Comparison of ENCODE assay signal across 13 cellular contexts in genomic region chr1:108852141-108852540, GRCh38. TPM values are rescaled to one million over a fixed set of nuclear protein-coding genes. Genes with fewer than 3 reads are reported as not detected.
DNase-seq lines count a peak whose midpoint lies in the region; ATAC-seq and TF ChIP-seq lines count a peak whose summit lies in the region.
"Had no signal": no experiment of that assay in that cellular context is flagged by ENCODE, and none has a peak within 500 bp of the region (broad histone marks: within the 10 kb centered on the region; RNA-seq: fewer than 3 reads in every experiment).

No MANE protein-coding gene starts in this region.

- H3K4me1 Mint-ChIP-seq in activated CD8-positive, alpha-beta T cell treated with anti-CD3 and anti-CD28 coated beads, Interleukin-2, amount 10 ng/mL, durations not matched to agents 7 days and 5 days (ENCODE audit: low read depth) = peaks cover 20% of the 10 kb centered on the region
- H3K4me1 Mint-ChIP-seq in activated CD8-positive, alpha-beta T cell treated with anti-CD3 and anti-CD28 coated beads for 36 hours (ENCODE audit: low read depth) = peaks cover 4% of the 10 kb centered on the region

- ATAC-seq in activated CD8-positive, alpha-beta T cell treated with anti-CD3 and anti-CD28 coated beads, Interleukin-2, amount 10 ng/mL, durations not matched to agents 7 days and 5 days = no peak
- ATAC-seq in activated CD8-positive, alpha-beta T cell treated with anti-CD3 and anti-CD28 coated beads for 36 hours = no peak
- ATAC-seq in HG03565 (IDR thresholded peaks at IDR 0.05; ENCODE audit: unreplicated experiment) (no peak), GM18870 (IDR thresholded peaks at IDR 0.05; ENCODE audit: unreplicated experiment) (no peak)
- ATAC-seq: effector memory CD8-positive, alpha-beta T cell had no signal

- no peak for DNase-seq in activated CD8-positive, alpha-beta T cell treated with anti-CD3 and anti-CD28 coated beads, Interleukin-2, amount 10 ng/mL, durations not matched to agents 7 days and 5 days
- no peak for DNase-seq in activated CD8-positive, alpha-beta T cell treated with anti-CD3 and anti-CD28 coated beads for 36 hours
- peak; percentile 72 for DNase-seq in choroid plexus epithelial cell (ENCODE audit: low read depth)
- DNase-seq in mesenchymal stem cell = no peak
- no peak for DNase-seq in brain microvascular endothelial cell
- DNase-seq: effector memory CD8-positive, alpha-beta T cell; HCEC 1CT; NCI-H2081 had no signal

- no peak overlapping the region for H3K4me3 Mint-ChIP-seq in activated CD8-positive, alpha-beta T cell treated with anti-CD3 and anti-CD28 coated beads, Interleukin-2, amount 10 ng/mL, durations not matched to agents 7 days and 5 days
- H3K4me3 Mint-ChIP-seq in activated CD8-positive, alpha-beta T cell treated with anti-CD3 and anti-CD28 coated beads for 36 hours = no peak overlapping the region
- H3K4me3 Mint-ChIP-seq: effector memory CD8-positive, alpha-beta T cell; neural crest cell had no signal

- H3K79me1 ChIP-seq in mesenchymal stem cell (replicated peaks; ENCODE audit: low read length, poor library complexity, severe bottlenecking) = no peaks in the 10 kb centered on the region

- H3K4me3 ChIP-seq in choroid plexus epithelial cell (ENCODE audit: low read depth, low read length) = no peak overlapping the region
- H3K4me3 ChIP-seq in mesenchymal stem cell (ENCODE audit: insufficient read depth in 1 of 2, low read depth in 1 of 2, low read length in 2 of 2) = peak overlapping the region in 1 of 2 experiments; percentile 64
- no peak overlapping the region for H3K4me3 ChIP-seq in brain microvascular endothelial cell (ENCODE audit: low read depth, low read length)

- no peak overlapping the region for H2AK5ac ChIP-seq in mesenchymal stem cell (ENCODE audit: low read length, severe bottlenecking)

- H3K4me2 ChIP-seq in mesenchymal stem cell (ENCODE audit: low read length, poor library complexity, severe bottlenecking) = no peak overlapping the region

- CTCF ChIA-PET in activated CD8-positive, alpha-beta T cell treated with anti-CD3 and anti-CD28 coated beads, Interleukin-2, amount 10 ng/mL, durations not matched to agents 7 days and 5 days (lab: Charles Lee) = interaction anchor here (0.8 to 3.8 kb wide), 8 partner anchors 10 to 46 kb away, joined by 3 to 14 read pairs (median 3); partner anchors contain the start of gene GPSM2
- CTCF ChIA-PET in activated CD8-positive, alpha-beta T cell treated with anti-CD3 and anti-CD28 coated beads for 36 hours (lab: Charles Lee) = interaction anchor here (0.6 to 0.8 kb wide), 2 partner anchors 23 to 35 kb away, joined by 3 read pairs; no protein-coding TSS in a partner anchor

- H3K4me1 ChIP-seq in mesenchymal stem cell (ENCODE audit: control insufficient read depth, insufficient read depth, low read depth, low read length) = no peaks in the 10 kb centered on the region

- H3K36me3 ChIP-seq in mesenchymal stem cell (ENCODE audit: control insufficient read depth in 1 of 2, insufficient read depth in 2 of 2, low read depth in 1 of 2, low read length in 2 of 2) (no peaks in the 10 kb centered on the region), brain microvascular endothelial cell (replicated peaks) (no peaks in the 10 kb centered on the region)

- peak overlapping the region; percentile 31 for H3K27ac Mint-ChIP-seq in activated CD8-positive, alpha-beta T cell treated with anti-CD3 and anti-CD28 coated beads, Interleukin-2, amount 10 ng/mL, durations not matched to agents 7 days and 5 days
- no peak overlapping the region for H3K27ac Mint-ChIP-seq in activated CD8-positive, alpha-beta T cell treated with anti-CD3 and anti-CD28 coated beads for 36 hours
- H3K27ac Mint-ChIP-seq: effector memory CD8-positive, alpha-beta T cell had no signal

- no peak overlapping the region for H3K23ac ChIP-seq in mesenchymal stem cell (ENCODE audit: low read length in 2 of 2)

- H3K36me3 Mint-ChIP-seq in activated CD8-positive, alpha-beta T cell treated with anti-CD3 and anti-CD28 coated beads, Interleukin-2, amount 10 ng/mL, durations not matched to agents 7 days and 5 days (ENCODE audit: low read depth) = peaks cover 5% of the 10 kb centered on the region
- no peaks in the 10 kb centered on the region for H3K36me3 Mint-ChIP-seq in activated CD8-positive, alpha-beta T cell treated with anti-CD3 and anti-CD28 coated beads for 36 hours (ENCODE audit: low read depth)

- H4K8ac ChIP-seq in mesenchymal stem cell (ENCODE audit: low read length) = no peak overlapping the region

- H3K4ac ChIP-seq in mesenchymal stem cell (ENCODE audit: low read depth in 1 of 2, low read length in 2 of 2) = no peak overlapping the region

- intact Hi-C loops in activated CD8-positive, alpha-beta T cell treated with anti-CD3 and anti-CD28 coated beads for 36 hours (cut with micrococcal nuclease) = no loop called here

- H2BK12ac ChIP-seq in mesenchymal stem cell (ENCODE audit: low read length in 2 of 2) = no peak overlapping the region

- POLR2A ChIA-PET in activated CD8-positive, alpha-beta T cell treated with anti-CD3 and anti-CD28 coated beads, Interleukin-2, amount 10 ng/mL, durations not matched to agents 7 days and 5 days (lab: Charles Lee) = interaction anchor here (0.6 to 1.8 kb wide), 2 partner anchors 15 to 652 kb away, joined by 3 to 4 read pairs; no protein-coding TSS in a partner anchor
- POLR2A ChIA-PET in activated CD8-positive, alpha-beta T cell treated with anti-CD3 and anti-CD28 coated beads for 36 hours (lab: Charles Lee) = no interaction called here

- no peak overlapping the region for H3K18ac ChIP-seq in mesenchymal stem cell (ENCODE audit: low read depth in 1 of 2, low read length in 2 of 2)

- no peak for TF ChIP-seq CTCF in activated CD8-positive, alpha-beta T cell treated with anti-CD3 and anti-CD28 coated beads for 36 hours (IDR thresholded peaks at IDR 0.05)
- no peak for TF ChIP-seq CTCF in choroid plexus epithelial cell (conservative IDR thresholded peaks at IDR 0.05; ENCODE audit: low read depth, low read length)
- no peak for TF ChIP-seq CTCF in brain microvascular endothelial cell (IDR thresholded peaks at IDR 0.05; ENCODE audit: low read depth, low read length, missing control alignments)

- WGBS in mesenchymal stem cell = 88% methylated on average over 3 of the region's 4 CpGs

- no peak overlapping the region for H2AFZ ChIP-seq in mesenchymal stem cell (ENCODE audit: low read depth, low read length)

- H3K27ac ChIP-seq in mesenchymal stem cell (ENCODE audit: low read length, poor library complexity, severe bottlenecking) (no peak overlapping the region), temporal lobe (ENCODE audit: low read depth, low read length) (peak overlapping the region; percentile 81), brain microvascular endothelial cell (no peak overlapping the region)

- no peaks in the 10 kb centered on the region for H3K9me3 ChIP-seq in mesenchymal stem cell (ENCODE audit: control insufficient read depth, low read length)

- no peak overlapping the region for H2BK120ac ChIP-seq in mesenchymal stem cell (ENCODE audit: low read depth, low read length)

- H2BK15ac ChIP-seq in mesenchymal stem cell (ENCODE audit: low read depth, poor library complexity, severe bottlenecking) = no peak overlapping the region

- H4K91ac ChIP-seq in mesenchymal stem cell (ENCODE audit: low read length) = no peak overlapping the region

- no peak overlapping the region for H3K14ac ChIP-seq in mesenchymal stem cell (ENCODE audit: low read length in 2 of 2)

- no peaks in the 10 kb centered on the region for H3K9me3 Mint-ChIP-seq in activated CD8-positive, alpha-beta T cell treated with anti-CD3 and anti-CD28 coated beads, Interleukin-2, amount 10 ng/mL, durations not matched to agents 7 days and 5 days (ENCODE audit: insufficient read depth)
- no peaks in the 10 kb centered on the region for H3K9me3 Mint-ChIP-seq in activated CD8-positive, alpha-beta T cell treated with anti-CD3 and anti-CD28 coated beads for 36 hours
- H3K9me3 Mint-ChIP-seq: effector memory CD8-positive, alpha-beta T cell; neural crest cell had no signal

- in situ Hi-C loops in brain microvascular endothelial cell (cut with HindIII; ENCODE audit: low pct_ligation_motif_present, low sequenced_read_pairs) = no loop called here

- H2BK5ac ChIP-seq in mesenchymal stem cell (ENCODE audit: low read depth, low read length, poor library complexity, severe bottlenecking) = no peak overlapping the region

- peaks cover 23% of the 10 kb centered on the region for H3K27me3 Mint-ChIP-seq in activated CD8-positive, alpha-beta T cell treated with anti-CD3 and anti-CD28 coated beads, Interleukin-2, amount 10 ng/mL, durations not matched to agents 7 days and 5 days (ENCODE audit: low read depth)
- H3K27me3 Mint-ChIP-seq in activated CD8-positive, alpha-beta T cell treated with anti-CD3 and anti-CD28 coated beads for 36 hours = peaks cover 8% of the 10 kb centered on the region

- H3K27me3 ChIP-seq in mesenchymal stem cell (ENCODE audit: control insufficient read depth in 1 of 2, insufficient read depth in 1 of 2, low read length in 2 of 2) (no peaks in the 10 kb centered on the region), brain microvascular endothelial cell (replicated peaks) (no peaks in the 10 kb centered on the region)

- peak overlapping the region; percentile 53 for H3K9ac ChIP-seq in mesenchymal stem cell (ENCODE audit: low read length)

RNA-seq across cellular contexts. Expression of gene AKNAD1, which starts 4.8 kb away (rescaled TPM):
- not detected for total RNA-seq in activated CD8-positive, alpha-beta T cell treated with anti-CD3 and anti-CD28 coated beads, Interleukin-2, amount 10 ng/mL, durations not matched to agents 7 days and 5 days
- total RNA-seq in activated CD8-positive, alpha-beta T cell treated with anti-CD3 and anti-CD28 coated beads for 36 hours = not detected
- 0.86 TPM for polyA plus RNA-seq in mesenchymal stem cell (2013, experiment 1 of 2)
- 0.81 TPM for polyA plus RNA-seq in mesenchymal stem cell (2013, experiment 2 of 2)
- 3.0 TPM for total RNA-seq in temporal lobe
- total RNA-seq: T-helper 2 cell treated with Interferon-gamma antibody and Interleukin-4, amounts not matched to agents 100 ng/mL and 5 ng/mL, for 36 hours had no signal

RNA-seq across cellular contexts. Expression of gene GPSM2, which starts 24.6 kb away (rescaled TPM):
- total RNA-seq in activated CD8-positive, alpha-beta T cell treated with anti-CD3 and anti-CD28 coated beads, Interleukin-2, amount 10 ng/mL, durations not matched to agents 7 days and 5 days = 10 to 100 TPM; 40.7 to 44.9 TPM
- total RNA-seq in activated CD8-positive, alpha-beta T cell treated with anti-CD3 and anti-CD28 coated beads for 36 hours = 10 to 100 TPM; 10.6 to 11.1 TPM
- polyA plus RNA-seq in mesenchymal stem cell (2013, experiment 1 of 2) = 10.5 TPM
- polyA plus RNA-seq in mesenchymal stem cell (2013, experiment 2 of 2) = 10.6 TPM
- 52.6 TPM for total RNA-seq in temporal lobe
